1 cellular context compared by ENCODE assay signal in genomic region chr12:113420996-113421595, GRCh38.
TF ChIP-seq lines count a peak whose summit lies in the region.

No MANE protein-coding gene starts in this region.

TF ChIP-seq in HepG2, 621 proteins besides CTCF, POLR2A, EP300 and RAD21 (continues in another document):
- TF ChIP-seq JUND (CRISPR knock-in tag; IDR thresholded peaks at IDR 0.05) (no peak), ZNF335 (CRISPR knock-in tag; IDR thresholded peaks at IDR 0.05) (no peak), CHD2 (IDR thresholded peaks at IDR 0.05; ENCODE audit: low read depth, low read length) (no peak), ZFP36 (IDR thresholded peaks at IDR 0.05; ENCODE audit: borderline replicate concordance, low read depth, low read length, partially characterized antibody) (peak; percentile 52), ZNF672 (CRISPR knock-in tag; IDR thresholded peaks at IDR 0.05) (no peak), ZFP82 (CRISPR knock-in tag; IDR thresholded peaks at IDR 0.05; ENCODE audit: borderline replicate concordance) (no peak), TERF1 (CRISPR knock-in tag; IDR thresholded peaks at IDR 0.05) (no peak), ONECUT2 (CRISPR knock-in tag; IDR thresholded peaks at IDR 0.05) (no peak), ZNF333 (CRISPR knock-in tag; IDR thresholded peaks at IDR 0.05; ENCODE audit: borderline replicate concordance) (no peak), ZNF7 (CRISPR knock-in tag; IDR thresholded peaks at IDR 0.05) (no peak), SRSF1 (optimal IDR thresholded peaks at IDR 0.05; ENCODE audit: low read depth, low read length) (no peak), ZBTB10 (CRISPR knock-in tag; IDR thresholded peaks at IDR 0.05; ENCODE audit: borderline replicate concordance) (no peak), ZNF512B (CRISPR knock-in tag; IDR thresholded peaks at IDR 0.05; ENCODE audit: borderline replicate concordance) (no peak), CENPBD1 (CRISPR knock-in tag; IDR thresholded peaks at IDR 0.05; ENCODE audit: borderline replicate concordance, low read depth) (no peak), ZNF619 (CRISPR knock-in tag; IDR thresholded peaks at IDR 0.05) (no peak), JARID2 (CRISPR knock-in tag; IDR thresholded peaks at IDR 0.05; ENCODE audit: insufficient replicate concordance) (no peak), USF2 (IDR thresholded peaks at IDR 0.05; ENCODE audit: low read depth, low read length) (no peak), USF2 (CRISPR knock-in tag; IDR thresholded peaks at IDR 0.05; ENCODE audit: borderline replicate concordance) (no peak), BCL6 (CRISPR knock-in tag; IDR thresholded peaks at IDR 0.05) (0 out of 2 replicates have a peak, but pooled peaks have one; percentile 11), PATZ1 (CRISPR knock-in tag; IDR thresholded peaks at IDR 0.05) (peak; percentile 80), ZNF839 (CRISPR knock-in tag; IDR thresholded peaks at IDR 0.05; ENCODE audit: borderline replicate concordance) (no peak), ZNF772 (CRISPR knock-in tag; IDR thresholded peaks at IDR 0.05) (no peak), HNF4A (CRISPR knock-in tag; IDR thresholded peaks at IDR 0.05) (peak; percentile 76), ZNF703 (CRISPR knock-in tag; IDR thresholded peaks at IDR 0.05; ENCODE audit: borderline replicate concordance) (no peak), HNF4G (IDR thresholded peaks at IDR 0.05; ENCODE audit: borderline replicate concordance, low read depth, low read length) (peak; percentile 56; the same call in 1 of the 2 replicates), HNF4G (CRISPR knock-in tag; IDR thresholded peaks at IDR 0.05; ENCODE audit: borderline replicate concordance, low read depth) (no peak), CEBPZ (IDR thresholded peaks at IDR 0.05; ENCODE audit: low read length) (no peak), ZKSCAN1 (IDR thresholded peaks at IDR 0.05; ENCODE audit: low read length) (peak; percentile 87), SCMH1 (CRISPR knock-in tag; IDR thresholded peaks at IDR 0.05; ENCODE audit: borderline replicate concordance) (no peak), RFX5 (IDR thresholded peaks at IDR 0.05; ENCODE audit: low read depth, low read length) (no peak), YY1 (IDR thresholded peaks at IDR 0.05; ENCODE audit: insufficient read depth, insufficient replicate concordance, low read depth, low read length) (no peak), ZNF768 (CRISPR knock-in tag; IDR thresholded peaks at IDR 0.05) (no peak), SIX4 (CRISPR knock-in tag; IDR thresholded peaks at IDR 0.05) (no peak), ADNP (CRISPR knock-in tag; IDR thresholded peaks at IDR 0.05) (peak; percentile 71; the same call in 1 of the 2 replicates), ELF3 (CRISPR knock-in tag; IDR thresholded peaks at IDR 0.05) (no peak), ZNF17 (CRISPR knock-in tag; IDR thresholded peaks at IDR 0.05) (no peak), KDM3A (CRISPR knock-in tag; IDR thresholded peaks at IDR 0.05; ENCODE audit: low read depth) (no peak), HMG20B (CRISPR knock-in tag; conservative IDR thresholded peaks at IDR 0.05) (no peak), ZNF691 (CRISPR knock-in tag; IDR thresholded peaks at IDR 0.05; ENCODE audit: borderline replicate concordance, low read depth) (no peak), HMGXB4 (CRISPR knock-in tag; IDR thresholded peaks at IDR 0.05; ENCODE audit: borderline replicate concordance in 1 of 2, low read depth in 1 of 2) (no peak), PITX1 (CRISPR knock-in tag; IDR thresholded peaks at IDR 0.05) (no peak), SP4 (CRISPR knock-in tag; IDR thresholded peaks at IDR 0.05) (no peak), ZBTB2 (CRISPR knock-in tag; IDR thresholded peaks at IDR 0.05; ENCODE audit: low read depth) (no peak), KDM1A (CRISPR knock-in tag; IDR thresholded peaks at IDR 0.05) (peak; percentile 41; the same call in 1 of the 2 replicates)
